In genomic region chr20:1888796-1889463, GRCh38 we compare ENCODE assay signal across 10 cellular contexts. TPM values are rescaled to one million over a fixed set of nuclear protein-coding genes. Genes with fewer than 3 reads are reported as not detected.
DNase-seq lines count a peak whose midpoint lies in the region; ATAC-seq and TF ChIP-seq lines count a peak whose summit lies in the region.
"Had no signal": no experiment of that assay in that cellular context is flagged by ENCODE, and none has a peak within 500 bp of the region (broad histone marks: within the 10 kb centered on the region; RNA-seq: fewer than 3 reads in every experiment).

No MANE protein-coding gene starts in this region.

- H3K27ac Mint-ChIP-seq in stimulated activated naive CD8-positive, alpha-beta T cell treated with anti-CD3 and anti-CD28 coated beads, Interleukin-15, amount 100 ng/mL, for 72 hours: no peak overlapping the region
- no peak overlapping the region for H3K27ac Mint-ChIP-seq in WTC11
- H3K27ac Mint-ChIP-seq in CD8-positive, alpha-beta memory T cell: no peak overlapping the region
- no peak overlapping the region for H3K27ac Mint-ChIP-seq in chondrocyte (ENCODE audit: unreplicated experiment)

- in situ Hi-C loops in GM13977 (cut with MboI; ENCODE audit: low pct_unique_long_range_greater_than_20kb, low sequenced_read_pairs, unreplicated experiment): no loop called here

- no peak overlapping the region for H3K4me3 Mint-ChIP-seq in stimulated activated naive CD8-positive, alpha-beta T cell treated with anti-CD3 and anti-CD28 coated beads, Interleukin-15, amount 100 ng/mL, for 72 hours
- H3K4me3 Mint-ChIP-seq in WTC11 (no peak overlapping the region), chondrocyte (ENCODE audit: unreplicated experiment) (no peak overlapping the region)
- H3K4me3 Mint-ChIP-seq in CD8-positive, alpha-beta memory T cell: no peak overlapping the region

- H3K9me3 Mint-ChIP-seq in stimulated activated naive CD8-positive, alpha-beta T cell treated with anti-CD3 and anti-CD28 coated beads, Interleukin-15, amount 100 ng/mL, for 72 hours: no peaks in the 10 kb centered on the region
- H3K9me3 Mint-ChIP-seq in WTC11 (no peaks in the 10 kb centered on the region), chondrocyte (ENCODE audit: low read depth) (no peaks in the 10 kb centered on the region)
- no peaks in the 10 kb centered on the region for H3K9me3 Mint-ChIP-seq in CD8-positive, alpha-beta memory T cell

- WGBS in hepatocyte (ENCODE audit: low lambda C conversion rate, missing lambda C conversion rate): 55% methylated on average over 7 of the region's 7 CpGs

- H3K36me3 Mint-ChIP-seq in WTC11 (no peaks in the 10 kb centered on the region), chondrocyte (ENCODE audit: low read depth) (no peaks in the 10 kb centered on the region)
- H3K36me3 Mint-ChIP-seq in CD8-positive, alpha-beta memory T cell: no peaks in the 10 kb centered on the region

- CTCF ChIA-PET in WTC11 (lab: Charles Lee): interaction anchor here (0.6 to 3.6 kb wide), 3 partner anchors 28 to 112 kb away, joined by 3 to 11 read pairs (median 8); no protein-coding TSS in a partner anchor
- CTCF ChIA-PET in CD8-positive, alpha-beta memory T cell (lab: Charles Lee): interaction anchor here (1.7 kb wide), 1 partner anchor 10 kb away, joined by 4 read pairs; no protein-coding TSS in a partner anchor

- no peak overlapping the region for H3K27ac ChIP-seq in hepatocyte
- H3K27ac ChIP-seq in CD8-positive, alpha-beta memory T cell (ENCODE audit: low read depth, low read length): no peak overlapping the region

- peaks cover 80% of the 10 kb centered on the region for H3K27me3 Mint-ChIP-seq in stimulated activated naive CD8-positive, alpha-beta T cell treated with anti-CD3 and anti-CD28 coated beads, Interleukin-15, amount 100 ng/mL, for 72 hours
- H3K27me3 Mint-ChIP-seq in WTC11 (ENCODE audit: low read depth): peaks cover 25% of the 10 kb centered on the region
- H3K27me3 Mint-ChIP-seq in CD8-positive, alpha-beta memory T cell: peaks cover 31 to 62% of the 10 kb centered on the region in 2 donors
- peaks cover 6% of the 10 kb centered on the region for H3K27me3 Mint-ChIP-seq in chondrocyte (ENCODE audit: low read depth)

- H3K9me3 ChIP-seq in hepatocyte (ENCODE audit: low read depth): no peaks in the 10 kb centered on the region
- H3K9me3 ChIP-seq in CD8-positive, alpha-beta memory T cell (ENCODE audit: low read length): no peaks in the 10 kb centered on the region

- no peaks in the 10 kb centered on the region for H3K79me2 ChIP-seq in hepatocyte

- no peaks in the 10 kb centered on the region for H3K9me2 ChIP-seq in hepatocyte (replicated peaks; ENCODE audit: insufficient read depth)

- H3K4me3 ChIP-seq in hepatocyte: no peak overlapping the region
- no peak overlapping the region for H3K4me3 ChIP-seq in CD8-positive, alpha-beta memory T cell (ENCODE audit: low read length)

- H3K36me3 ChIP-seq in hepatocyte (replicated peaks; ENCODE audit: insufficient read depth, low read depth): no peaks in the 10 kb centered on the region
- H3K36me3 ChIP-seq in CD8-positive, alpha-beta memory T cell (ENCODE audit: insufficient read depth, low read length): no peaks in the 10 kb centered on the region

- no peaks in the 10 kb centered on the region for H3K27me3 ChIP-seq in hepatocyte
- peaks cover 5% of the 10 kb centered on the region for H3K27me3 ChIP-seq in CD8-positive, alpha-beta memory T cell (ENCODE audit: insufficient read depth, low read length, poor library complexity, severe bottlenecking)

- DNase-seq in stimulated activated naive CD8-positive, alpha-beta T cell treated with anti-CD3 and anti-CD28 coated beads, Interleukin-15, Interleukin-2, amounts not matched to agents 100 U/mL and 50 U/mL, for 24 hours: no peak
- no peak for DNase-seq in stimulated activated naive CD8-positive, alpha-beta T cell treated with anti-CD3 and anti-CD28 coated beads, Interleukin-15, amount 100 ng/mL, for 72 hours
- no peak for DNase-seq in WTC11 (ENCODE audit: low spot score)
- DNase-seq in hepatocyte (ENCODE audit: low spot score): peak; percentile 45
- no peak for DNase-seq in GM13977 (ENCODE audit: low spot score)
- no peak for DNase-seq in NCI-H446 (lab: John Stamatoyannopoulos, UW)
- no peak for DNase-seq in CD8-positive, alpha-beta memory T cell
- DNase-seq in chondrocyte (ENCODE audit: low spot score): no peak
- DNase-seq: NCI-H226, T-helper 2 cell had no signal

- ATAC-seq in stimulated activated naive CD8-positive, alpha-beta T cell treated with anti-CD3 and anti-CD28 coated beads, Interleukin-15, Interleukin-2, amounts not matched to agents 100 U/mL and 50 U/mL, for 24 hours: peak; percentile 29
- ATAC-seq in stimulated activated naive CD8-positive, alpha-beta T cell treated with anti-CD3 and anti-CD28 coated beads, Interleukin-15, amount 100 ng/mL, for 72 hours: no peak
- ATAC-seq in WTC11: peak; percentile 29

- H3K4me1 ChIP-seq in hepatocyte (ENCODE audit: insufficient read depth): peaks cover 4% of the 10 kb centered on the region
- H3K4me1 ChIP-seq in CD8-positive, alpha-beta memory T cell (ENCODE audit: insufficient read depth, low read length): no peaks in the 10 kb centered on the region

- no peak for TF ChIP-seq CTCF in WTC11 (IDR thresholded peaks at IDR 0.05)
- TF ChIP-seq CTCF in hepatocyte (IDR thresholded peaks at IDR 0.05; ENCODE audit: poor library complexity): no peak
- TF ChIP-seq CTCF in GM13977 (IDR thresholded peaks at IDR 0.05; ENCODE audit: extremely low read depth, insufficient read depth, missing control alignments): no peak
- no peak for TF ChIP-seq CTCF in chondrocyte (IDR thresholded peaks at IDR 0.05)

- H3K4me1 Mint-ChIP-seq in stimulated activated naive CD8-positive, alpha-beta T cell treated with anti-CD3 and anti-CD28 coated beads, Interleukin-15, amount 100 ng/mL, for 72 hours: peaks cover 8% of the 10 kb centered on the region
- H3K4me1 Mint-ChIP-seq in WTC11 (peaks cover 30% of the 10 kb centered on the region), chondrocyte (ENCODE audit: low read depth) (peaks cover 10% of the 10 kb centered on the region)
- no peaks in the 10 kb centered on the region for H3K4me1 Mint-ChIP-seq in CD8-positive, alpha-beta memory T cell

- no peak overlapping the region for H3K4me2 ChIP-seq in hepatocyte

- H2AFZ ChIP-seq in hepatocyte: no peak overlapping the region

- POLR2A ChIA-PET in WTC11 (lab: Charles Lee): interaction anchor here (1.4 kb wide), 1 partner anchor 58 kb away, joined by 3 read pairs; no protein-coding TSS in a partner anchor
- POLR2A ChIA-PET in CD8-positive, alpha-beta memory T cell (lab: Charles Lee): no interaction called here

- no peaks in the 10 kb centered on the region for H4K20me1 ChIP-seq in hepatocyte (ENCODE audit: insufficient read depth, poor library complexity, severe bottlenecking)

TF ChIP-seq in WTC11, 78 proteins besides CTCF, POLR2A, EP300 and RAD21 (continues in another document):
- no peak for TF ChIP-seq ZNF532 (CRISPR knock-in tag; IDR thresholded peaks at IDR 0.05; ENCODE audit: borderline replicate concordance)
- TF ChIP-seq HMGXB4 (CRISPR knock-in tag; IDR thresholded peaks at IDR 0.05): no peak
- TF ChIP-seq ETV6 (CRISPR knock-in tag; IDR thresholded peaks at IDR 0.05): no peak
- no peak for TF ChIP-seq KAT7 (CRISPR knock-in tag; IDR thresholded peaks at IDR 0.05; ENCODE audit: borderline replicate concordance)

RNA-seq across cellular contexts. Expression of gene SIRPA, which starts 6.3 kb away (rescaled TPM):
- total RNA-seq in WTC11 (2021) (5.9 to 8.9 TPM (median 6.7 TPM) in 3 replicates), hepatocyte (14.0 and 16.0 TPM in 2 replicates), chondrocyte (16.2 to 25.6 TPM (median 24.9 TPM) in 3 replicates)
- 14.4 and 18.6 TPM in 2 replicates for polyA plus RNA-seq in hepatocyte
- under 1 TPM; 0.53 to 0.66 TPM for total RNA-seq in CD8-positive, alpha-beta memory T cell
- not detected for polyA plus RNA-seq in CD8-positive, alpha-beta memory T cell
